26 cellular contexts compared by ENCODE assay signal in the genomic region with DNA sequence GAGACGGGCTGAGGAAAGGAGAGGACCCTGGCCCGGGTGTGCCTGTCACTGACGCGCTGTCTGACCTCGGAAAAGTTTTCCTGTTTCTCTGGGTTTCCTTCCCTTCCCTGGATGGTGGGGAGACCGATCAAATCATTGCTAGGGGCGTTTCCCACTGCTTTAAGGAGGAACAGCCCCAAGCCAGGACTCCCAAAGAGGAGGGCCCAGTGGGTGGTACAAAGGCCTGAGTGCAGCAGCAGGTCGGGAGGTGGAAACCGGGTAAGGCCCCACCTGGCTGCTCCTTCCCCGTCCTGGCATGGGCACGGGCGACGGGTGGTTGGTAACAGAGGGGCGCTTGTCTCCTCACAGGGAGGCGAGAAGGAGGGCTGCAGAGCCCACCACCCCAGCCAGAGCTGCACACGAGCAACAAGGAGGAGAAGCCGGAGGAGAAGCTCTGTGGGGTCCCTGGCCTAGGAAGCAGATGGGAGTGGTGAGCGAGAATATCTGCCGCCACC. TPM values are rescaled to one million over a fixed set of nuclear protein-coding genes. Genes with fewer than 3 reads are reported as not detected.
DNase-seq lines count a peak whose midpoint lies in the region; ATAC-seq and TF ChIP-seq lines count a peak whose summit lies in the region.
"Had no signal": no experiment of that assay in that cellular context is flagged by ENCODE, and none has a peak within 500 bp of the region (broad histone marks: within the 10 kb centered on the region; RNA-seq: fewer than 3 reads in every experiment).

No MANE protein-coding gene starts in this region.

- CTCF ChIA-PET in MCF 10A (lab: Yijun Ruan, JAX): interaction anchor here (2.9 kb wide), 1 partner anchor 14 kb away, joined by 13 read pairs; no protein-coding TSS in a partner anchor

- H3K27me3 ChIP-seq in breast epithelium (no peaks in the 10 kb centered on the region), right atrium auricular region (no peaks in the 10 kb centered on the region), osteoblast (ENCODE audit: insufficient read depth, low read length) (no peaks in the 10 kb centered on the region), upper lobe of right lung (no peaks in the 10 kb centered on the region)
- H3K27me3 ChIP-seq: MG63, SJCRH30, thyroid gland had no signal

- no peaks in the 10 kb centered on the region for H3K36me3 Mint-ChIP-seq in MCF 10A (ENCODE audit: insufficient read depth, unreplicated experiment)
- H3K36me3 Mint-ChIP-seq: activated naive CD4-positive, alpha-beta T cell treated with anti-CD3 and anti-CD28 coated beads, Interleukin-2, amount 10 ng/mL, durations not matched to agents 7 days and 5 days; IgD-negative memory B cell; stimulated activated effector memory CD8-positive, alpha-beta T cell treated with anti-CD3 and anti-CD28 coated beads, Interleukin-12 subunit alpha, Interleukin-12 subunit beta, amount 100 ng/mL, for 72 hours had no signal

- H3K4me1 ChIP-seq in breast epithelium: no peaks in the 10 kb centered on the region
- peaks cover 0 to 23% of the 10 kb centered on the region in 2 donors for H3K4me1 ChIP-seq in right atrium auricular region
- H3K4me1 ChIP-seq in osteoblast (ENCODE audit: insufficient read depth, low read length): peaks cover under 1% of the 10 kb centered on the region
- H3K4me1 ChIP-seq in upper lobe of right lung: no peaks in the 10 kb centered on the region

- no peak overlapping the region for H2AFZ ChIP-seq in osteoblast (ENCODE audit: low read length)

- no TSS peak for BruUV-seq in MCF 10A (replicated peaks; lab: Mats Ljungman, UMichigan)

- H3K27ac Mint-ChIP-seq in MCF 10A (ENCODE audit: low read depth, unreplicated experiment): no peak overlapping the region
- H3K27ac Mint-ChIP-seq: activated CD4-positive, alpha-beta T cell treated with anti-CD3 and anti-CD28 coated beads for 36 hours; activated naive CD4-positive, alpha-beta T cell treated with anti-CD3 and anti-CD28 coated beads, Interleukin-2, amount 10 ng/mL, durations not matched to agents 7 days and 5 days; IgD-negative memory B cell; memory B cell; naive thymus-derived CD4-positive, alpha-beta T cell; stimulated activated effector memory CD8-positive, alpha-beta T cell treated with anti-CD3 and anti-CD28 coated beads, Interleukin-12 subunit alpha, Interleukin-12 subunit beta, amount 100 ng/mL, for 72 hours had no signal

- intact Hi-C loops in breast epithelium (cut with DNase I; ENCODE audit: low total_unique reads) (no loop called here), MCF 10A (cut with micrococcal nuclease) (no loop called here), upper lobe of right lung (cut with DNase I) (no loop called here)

- TF ChIP-seq POLR2A in breast epithelium (IDR thresholded peaks at IDR 0.05): no peak

- ATAC-seq in upper lobe of right lung: no peak
- ATAC-seq: activated CD4-positive, alpha-beta T cell treated with anti-CD3 and anti-CD28 coated beads for 36 hours; naive thymus-derived CD4-positive, alpha-beta T cell; stimulated activated effector memory CD8-positive, alpha-beta T cell treated with anti-CD3 and anti-CD28 coated beads, Interleukin-12 subunit alpha, Interleukin-12 subunit beta, amount 100 ng/mL, for 72 hours had no signal

- no peaks in the 10 kb centered on the region for H4K20me1 ChIP-seq in osteoblast (ENCODE audit: insufficient read depth, low read length)

- H3K27ac ChIP-seq in breast epithelium (peak overlapping the region in 1 of 2 donors; percentile 7), right atrium auricular region (peak overlapping the region; percentile 85 to 96), osteoblast (ENCODE audit: low read depth, low read length) (no peak overlapping the region), upper lobe of right lung (peak overlapping the region; percentile 24)
- H3K27ac ChIP-seq: thyroid gland had no signal

- no peaks in the 10 kb centered on the region for H3K27me3 Mint-ChIP-seq in MCF 10A (ENCODE audit: insufficient read depth, unreplicated experiment)

- DNase-seq in breast epithelium (ENCODE audit: low spot score in 2 of 2): no peak
- DNase-seq in MCF 10A (ENCODE audit: unreplicated experiment): no peak
- no peak for DNase-seq in right atrium auricular region (ENCODE audit: low spot score)
- no peak for DNase-seq in osteoblast (ENCODE audit: insufficient read length, low spot score, missing footprints)
- no peak for DNase-seq in upper lobe of right lung
- DNase-seq in NCI-H1048 (lab: John Stamatoyannopoulos, UW): no peak
- no peak for DNase-seq in RPMI8226
- no peak for DNase-seq in activated effector memory CD4-positive, alpha-beta T cell treated with Interleukin-2 at 50 U/mL for 16 hours
- DNase-seq: 8988T; activated CD4-positive, alpha-beta T cell treated with anti-CD3 and anti-CD28 coated beads for 36 hours; activated naive CD4-positive, alpha-beta T cell treated with anti-CD3 and anti-CD28 coated beads, Interleukin-2, amount 10 ng/mL, durations not matched to agents 7 days and 5 days; activated T-cell treated with anti-CD3 and anti-CD28 coated beads, Interleukin-2, amount 50 U/mL, for 48 hours; CD8-positive, alpha-beta memory T cell; erythroblast; foreskin melanocyte; MG63; naive thymus-derived CD4-positive, alpha-beta T cell; NCI-H1694 treated with DMSO at 0.1 percent for 48 hours; SJCRH30; stimulated activated CD4-positive, alpha-beta T cell treated with anti-CD3 and anti-CD28 coated beads, Interleukin-2, amount 100 ng/mL, for 24 hours; thyroid gland had no signal

- H3K79me2 ChIP-seq in osteoblast (ENCODE audit: insufficient read depth, low read length): no peaks in the 10 kb centered on the region

- no peak for TF ChIP-seq CTCF in breast epithelium (IDR thresholded peaks at IDR 0.05)
- TF ChIP-seq CTCF in MCF 10A (IDR thresholded peaks at IDR 0.05; ENCODE audit: unreplicated experiment): no peak
- no peak for TF ChIP-seq CTCF in right atrium auricular region (IDR thresholded peaks at IDR 0.05)
- no peak for TF ChIP-seq CTCF in osteoblast (IDR thresholded peaks at IDR 0.05; ENCODE audit: extremely low read depth, low read depth, low read length)
- no peak for TF ChIP-seq CTCF in upper lobe of right lung (IDR thresholded peaks at IDR 0.05)

- H3K4me3 ChIP-seq in breast epithelium (peak overlapping the region; percentile 22 to 41 (median 32)), right atrium auricular region (peak overlapping the region; percentile 49 to 55), osteoblast (ENCODE audit: insufficient read depth, low read length) (no peak overlapping the region), upper lobe of right lung (peak overlapping the region; percentile 38)
- H3K4me3 ChIP-seq: MG63, thyroid gland had no signal

- H3K36me3 ChIP-seq in breast epithelium (no peaks in the 10 kb centered on the region), right atrium auricular region (no peaks in the 10 kb centered on the region), osteoblast (ENCODE audit: insufficient read depth, low read length) (no peaks in the 10 kb centered on the region), upper lobe of right lung (no peaks in the 10 kb centered on the region)
- H3K36me3 ChIP-seq: MG63, SJCRH30, thyroid gland had no signal

- no peaks in the 10 kb centered on the region for H3K4me1 Mint-ChIP-seq in MCF 10A (ENCODE audit: insufficient read depth, unreplicated experiment)
- H3K4me1 Mint-ChIP-seq: activated CD4-positive, alpha-beta T cell treated with anti-CD3 and anti-CD28 coated beads for 36 hours; activated naive CD4-positive, alpha-beta T cell treated with anti-CD3 and anti-CD28 coated beads, Interleukin-2, amount 10 ng/mL, durations not matched to agents 7 days and 5 days; CD8-positive, alpha-beta memory T cell; memory B cell; stimulated activated effector memory CD8-positive, alpha-beta T cell treated with anti-CD3 and anti-CD28 coated beads, Interleukin-12 subunit alpha, Interleukin-12 subunit beta, amount 100 ng/mL, for 72 hours had no signal

- no peak overlapping the region for H3K4me3 Mint-ChIP-seq in MCF 10A (ENCODE audit: unreplicated experiment)
- H3K4me3 Mint-ChIP-seq: activated CD4-positive, alpha-beta T cell treated with anti-CD3 and anti-CD28 coated beads for 36 hours; activated naive CD4-positive, alpha-beta T cell treated with anti-CD3 and anti-CD28 coated beads, Interleukin-2, amount 10 ng/mL, durations not matched to agents 7 days and 5 days; IgD-negative memory B cell; memory B cell; naive thymus-derived CD4-positive, alpha-beta T cell; stimulated activated effector memory CD8-positive, alpha-beta T cell treated with anti-CD3 and anti-CD28 coated beads, Interleukin-12 subunit alpha, Interleukin-12 subunit beta, amount 100 ng/mL, for 72 hours had no signal

- H3K9me3 ChIP-seq in breast epithelium (no peaks in the 10 kb centered on the region), right atrium auricular region (no peaks in the 10 kb centered on the region), osteoblast (ENCODE audit: low read depth, low read length) (no peaks in the 10 kb centered on the region), upper lobe of right lung (no peaks in the 10 kb centered on the region)
- H3K9me3 ChIP-seq: MG63, thyroid gland had no signal

- no peaks in the 10 kb centered on the region for H3K9me3 Mint-ChIP-seq in MCF 10A (ENCODE audit: unreplicated experiment)
- H3K9me3 Mint-ChIP-seq: activated naive CD4-positive, alpha-beta T cell treated with anti-CD3 and anti-CD28 coated beads, Interleukin-2, amount 10 ng/mL, durations not matched to agents 7 days and 5 days; IgD-negative memory B cell; memory B cell; naive thymus-derived CD4-positive, alpha-beta T cell; stimulated activated effector memory CD8-positive, alpha-beta T cell treated with anti-CD3 and anti-CD28 coated beads, Interleukin-12 subunit alpha, Interleukin-12 subunit beta, amount 100 ng/mL, for 72 hours had no signal

- POLR2A ChIA-PET in MCF 10A (lab: Yijun Ruan, JAX): no interaction called here

- peak overlapping the region; percentile 18 for H3K4me2 ChIP-seq in osteoblast (ENCODE audit: insufficient read depth, low read length)

RNA-seq across cellular contexts. Expression of a gene that starts 2.2 kb away (rescaled TPM):
- total RNA-seq in breast epithelium: under 1 TPM; 0.32 to 0.98 (median 0.44) TPM
- total RNA-seq in MCF 10A (2022): not detected in 2 replicates
- total RNA-seq in right atrium auricular region: 100 to 1,000 TPM; 295 to 466 TPM
- not detected in 2 replicates for total RNA-seq in osteoblast
- 0.64 TPM for total RNA-seq in upper lobe of right lung
- total RNA-seq: activated CD4-positive, alpha-beta T cell treated with anti-CD3 and anti-CD28 coated beads for 36 hours; CD8-positive, alpha-beta memory T cell; naive thymus-derived CD4-positive, alpha-beta T cell; OCI-LY7; T-helper 1 cell treated with Interleukin-12 subunit alpha and Interleukin-12 subunit beta and Interleukin-4 antibody, amounts not matched to agents 30 ng/mL and 1 ng/mL, for 36 hours had no signal

RNA-seq across cellular contexts. Expression of a gene that starts 33.1 kb away (rescaled TPM):
- total RNA-seq in breast epithelium (1 to 10 TPM; 4.6 to 7.2 (median 6.2) TPM), MCF 10A (2022) (15.5 and 23.9 TPM in 2 replicates), right atrium auricular region (1 to 10 TPM; 2.0 to 2.9 TPM), osteoblast (6.5 and 9.1 TPM in 2 replicates), upper lobe of right lung (9.6 TPM)

Comparison
In these comparisons a context has a peak if more than half of its experiments do, and no peak if none do; other contexts are left out.
1. RNA of a gene that starts 2.2 kb away (total RNA-seq): 295 to 466 TPM in right atrium auricular region; 0.64 TPM in upper lobe of right lung (single experiment), 0.32 to 0.98 TPM in breast epithelium, not detected in MCF 10A and not detected in osteoblast; every median in the first group is over 100 times any median in the second.